ENCODE assay signal across 29 cellular contexts in the genomic region with DNA sequence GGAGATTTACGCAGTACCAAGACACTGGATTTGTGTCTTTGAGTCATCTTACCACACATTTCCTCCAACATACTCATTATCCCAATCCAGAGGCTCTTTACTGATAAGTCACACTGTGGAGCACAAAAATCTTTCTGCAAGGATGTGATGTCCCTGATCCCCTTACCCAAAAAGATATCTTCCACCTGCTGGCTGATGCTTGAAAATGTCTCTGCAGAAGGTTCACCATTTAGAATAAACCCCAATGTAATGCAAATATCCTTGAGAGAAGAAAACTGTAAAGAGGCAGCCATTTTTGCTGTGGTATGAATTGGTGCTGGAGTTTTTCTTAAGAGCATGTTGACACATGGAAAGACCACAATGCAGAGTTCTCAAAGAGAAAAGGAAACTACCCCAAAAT.
"Had no signal": no experiment of that assay in that cellular context is flagged by ENCODE, and none has a peak within 500 bp of the region (broad histone marks: within the 10 kb centered on the region; RNA-seq: fewer than 3 reads in every experiment).

No MANE protein-coding gene starts in this region.

- FAIRE-seq: astrocyte, colon, TTC549 had no signal

- DNase-seq: activated CD4-positive, alpha-beta T cell treated with anti-CD3 and anti-CD28 coated beads for 48 hours; activated CD4-positive, alpha-beta T cell treated with anti-CD3 and anti-CD28 coated beads, Interleukin-2, amount 50 U/mL, for 4 hours; activated CD4-positive, CD25-positive, alpha-beta regulatory T cell treated with anti-CD3 and anti-CD28 coated beads, Interleukin-2, amount 50 U/mL, for 72 hours; activated CD8-positive, alpha-beta memory T cell treated with anti-CD3 and anti-CD28 coated beads, Interleukin-2, amount 10 ng/mL, durations not matched to agents 7 days and 5 days; activated gamma-delta T cell; activated naive CD4-positive, alpha-beta T cell treated with anti-CD3 and anti-CD28 coated beads for 36 hours; activated T-cell treated with anti-CD3 and anti-CD28 coated beads, Interleukin-2, amount 50 U/mL, for 4 hours; amygdala; cerebellar nuclear complex; Kasumi-1; KBM-7; NCI-H1048; NCI-H146; NCI-H187 treated with DMSO at 0.1 percent for 48 hours; NCI-H2081 treated with DMSO at 0.1 percent for 48 hours; NCI-H2171; NCI-H2227 treated with DMSO at 0.1 percent for 48 hours; NCI-H526 treated with DMSO at 0.1 percent for 48 hours; PC-9; SIG-M5; T-cell; T-helper 2 cell; T1000; WERI-Rb-1 had no signal

- H3K36me3 ChIP-seq: cardiac muscle cell, WERI-Rb-1 had no signal

- H3K4me2 ChIP-seq: PC-9 had no signal

- H3K4me3 ChIP-seq: cardiac muscle cell, PC-9, SK-N-MC had no signal

- H3K27me3 ChIP-seq: cardiac muscle cell had no signal

- H3K27ac ChIP-seq: cardiac muscle cell, PC-9, SK-N-MC, WERI-Rb-1 had no signal
